Comparison of ENCODE assay signal across 10 cellular contexts in genomic region chr10:86349474-86349873, GRCh38. TPM values are rescaled to one million over a fixed set of nuclear protein-coding genes. Genes with fewer than 3 reads are reported as not detected.
DNase-seq lines count a peak whose midpoint lies in the region; ATAC-seq and TF ChIP-seq lines count a peak whose summit lies in the region.
"Had no signal": no experiment of that assay in that cellular context is flagged by ENCODE, and none has a peak within 500 bp of the region (broad histone marks: within the 10 kb centered on the region; RNA-seq: fewer than 3 reads in every experiment).

No MANE protein-coding gene starts in this region.

- ATAC-seq in HG02840 (IDR thresholded peaks at IDR 0.05; ENCODE audit: low FRiP score, unreplicated experiment) = no peak
- no peak for ATAC-seq in naive thymus-derived CD8-positive, alpha-beta T cell

- BruUV-seq in PC-9 (replicated peaks; lab: Mats Ljungman, UMichigan) = no TSS peak

- no peak overlapping the region for H3K4me3 Mint-ChIP-seq in neural progenitor cell
- no peak overlapping the region for H3K4me3 Mint-ChIP-seq in naive thymus-derived CD8-positive, alpha-beta T cell

- TF ChIP-seq CTCF in GM13976 (IDR thresholded peaks at IDR 0.05; ENCODE audit: borderline replicate concordance, control extremely low read depth, extremely low read depth, insufficient read depth, missing control alignments) (no peak), neural progenitor cell (IDR thresholded peaks at IDR 0.05) (peak; percentile 78), PC-9 (conservative IDR thresholded peaks at IDR 0.05) (no peak)

- no peaks in the 10 kb centered on the region for H3K9me3 ChIP-seq in neural progenitor cell (ENCODE audit: low read depth)
- H3K9me3 ChIP-seq in effector memory CD4-positive, alpha-beta T cell (ENCODE audit: control insufficient read depth, low read length) = no peaks in the 10 kb centered on the region
- no peaks in the 10 kb centered on the region for H3K9me3 ChIP-seq in PC-9 (ENCODE audit: insufficient read depth, low read depth)

- intact Hi-C loops in PC-9 (cut with micrococcal nuclease; ENCODE audit: unreplicated experiment) = loop anchor here (10.0 kb wide), 1 partner anchor 95 kb away; no protein-coding TSS in a partner anchor

- H3K9ac ChIP-seq in neural progenitor cell = no peak overlapping the region

- H3K27ac ChIP-seq in neural progenitor cell (no peak overlapping the region), PC-9 (no peak overlapping the region)
- H3K27ac ChIP-seq in effector memory CD4-positive, alpha-beta T cell (ENCODE audit: insufficient read depth, low read length, poor library complexity, severe bottlenecking) = no peak overlapping the region

- DNase-seq in GM13976 (ENCODE audit: low spot score) (peak; percentile 56), astrocyte of the hippocampus (ENCODE audit: low read depth, low spot score) (peak; percentile 11), neural progenitor cell (ENCODE audit: low spot score) (peak; percentile 79), PC-9 (no peak)
- DNase-seq in effector memory CD4-positive, alpha-beta T cell = no peak
- DNase-seq in naive thymus-derived CD8-positive, alpha-beta T cell = no peak
- DNase-seq: cortex of kidney had no signal

- H3K4me3 ChIP-seq in neural progenitor cell (no peak overlapping the region), PC-9 (no peak overlapping the region)
- no peak overlapping the region for H3K4me3 ChIP-seq in effector memory CD4-positive, alpha-beta T cell (ENCODE audit: insufficient read depth, low read depth, low read length, poor library complexity, severe bottlenecking)

- H4K20me1 ChIP-seq in neural progenitor cell (ENCODE audit: low read depth) (peaks cover 9% of the 10 kb centered on the region), PC-9 (ENCODE audit: insufficient read depth) (no peaks in the 10 kb centered on the region)

- H3K4me1 ChIP-seq in neural progenitor cell (peaks cover 19% of the 10 kb centered on the region), PC-9 (replicated peaks; ENCODE audit: insufficient read depth) (peaks cover 12% of the 10 kb centered on the region; the same call in 1 of the 2 replicates)
- H3K4me1 ChIP-seq in effector memory CD4-positive, alpha-beta T cell (ENCODE audit: control insufficient read depth, insufficient read depth, low read length, poor library complexity, severe bottlenecking) = no peaks in the 10 kb centered on the region

- H2AFZ ChIP-seq in neural progenitor cell (replicated peaks) (no peak overlapping the region), PC-9 (no peak overlapping the region)

- no peaks in the 10 kb centered on the region for H3K79me2 ChIP-seq in neural progenitor cell (ENCODE audit: low read depth)
- no peaks in the 10 kb centered on the region for H3K79me2 ChIP-seq in PC-9 (ENCODE audit: low read depth)

- CTCF ChIA-PET in PC-9 (lab: Charles Lee) = no interaction called here

- in situ Hi-C loops in GM13976 (cut with MboI; ENCODE audit: low sequenced_read_pairs, unreplicated experiment) = no loop called here

- H3K9me2 ChIP-seq in PC-9 (ENCODE audit: insufficient read depth) = no peaks in the 10 kb centered on the region

- H3F3A ChIP-seq in neural progenitor cell (ENCODE audit: low read depth) = peaks cover 4% of the 10 kb centered on the region
- no peaks in the 10 kb centered on the region for H3F3A ChIP-seq in PC-9 (ENCODE audit: insufficient read depth, low read depth)

- H3K27me3 ChIP-seq in neural progenitor cell (no peaks in the 10 kb centered on the region), PC-9 (ENCODE audit: insufficient read depth, low read depth) (no peaks in the 10 kb centered on the region; the same call in none of the 2 replicates)
- no peaks in the 10 kb centered on the region for H3K27me3 ChIP-seq in effector memory CD4-positive, alpha-beta T cell (replicated peaks; ENCODE audit: control insufficient read depth, insufficient read depth, low read length, poor library complexity, severe bottlenecking)

- no peaks in the 10 kb centered on the region for H3K36me3 Mint-ChIP-seq in neural progenitor cell
- H3K36me3 Mint-ChIP-seq in naive thymus-derived CD8-positive, alpha-beta T cell = no peaks in the 10 kb centered on the region

- TF ChIP-seq EP300 in Ishikawa (IDR thresholded peaks at IDR 0.05; ENCODE audit: borderline replicate concordance) = no peak

- peaks cover 2% of the 10 kb centered on the region for H3K27me3 Mint-ChIP-seq in neural progenitor cell (ENCODE audit: insufficient read depth, low read depth)
- peaks cover 0 to 18% (median 2%) of the 10 kb centered on the region in 5 donors for H3K27me3 Mint-ChIP-seq in naive thymus-derived CD8-positive, alpha-beta T cell

- peak; percentile 55 for TF ChIP-seq RAD21 in Ishikawa (IDR thresholded peaks at IDR 0.05; ENCODE audit: low read depth)

- peaks cover 24% of the 10 kb centered on the region for H3K4me1 Mint-ChIP-seq in neural progenitor cell
- H3K4me1 Mint-ChIP-seq in naive thymus-derived CD8-positive, alpha-beta T cell = peaks cover 0 to 2% (median under 1%) of the 10 kb centered on the region in 4 donors

- H3K4me2 ChIP-seq in neural progenitor cell = no peak overlapping the region
- H3K4me2 ChIP-seq in PC-9 = no peak overlapping the region

- H3K9me3 Mint-ChIP-seq in neural progenitor cell = no peaks in the 10 kb centered on the region
- peaks cover 0 to 12% (median 0%) of the 10 kb centered on the region in 9 donors for H3K9me3 Mint-ChIP-seq in naive thymus-derived CD8-positive, alpha-beta T cell

- H3K36me3 ChIP-seq in neural progenitor cell (no peaks in the 10 kb centered on the region), PC-9 (ENCODE audit: low read depth) (no peaks in the 10 kb centered on the region)
- H3K36me3 ChIP-seq in effector memory CD4-positive, alpha-beta T cell (ENCODE audit: control insufficient read depth, insufficient read depth, low read length) = no peaks in the 10 kb centered on the region

- POLR2A ChIA-PET in naive thymus-derived CD8-positive, alpha-beta T cell (lab: Charles Lee) = no interaction called here
- POLR2A ChIA-PET in PC-9 (lab: Charles Lee; ENCODE audit: unreplicated experiment) = no interaction called here

- H3K27ac Mint-ChIP-seq in neural progenitor cell = no peak overlapping the region
- peak overlapping the region in 1 of 10 donors; percentile 6 for H3K27ac Mint-ChIP-seq in naive thymus-derived CD8-positive, alpha-beta T cell

TF ChIP-seq in Ishikawa, 13 proteins besides CTCF, POLR2A, EP300 and RAD21:
- TF ChIP-seq FOXM1 (IDR thresholded peaks at IDR 0.05; ENCODE audit: borderline replicate concordance, low read depth) (no peak), REST (IDR thresholded peaks at IDR 0.05; ENCODE audit: low read depth) (no peak), EGR1 (IDR thresholded peaks at IDR 0.05) (no peak), CEBPB (IDR thresholded peaks at IDR 0.05) (no peak), ZBTB7A (IDR thresholded peaks at IDR 0.05; ENCODE audit: low read depth) (no peak), YY1 (IDR thresholded peaks at IDR 0.05; ENCODE audit: low read depth) (no peak), TEAD4 (IDR thresholded peaks at IDR 0.05) (no peak), TCF12 (IDR thresholded peaks at IDR 0.05; ENCODE audit: low read depth) (no peak), CREB1 (IDR thresholded peaks at IDR 0.05; ENCODE audit: low read depth) (no peak), USF1 (IDR thresholded peaks at IDR 0.05) (no peak), MAX (IDR thresholded peaks at IDR 0.05) (no peak), TAF1 (IDR thresholded peaks at IDR 0.05; ENCODE audit: low read depth) (no peak), NFIC (IDR thresholded peaks at IDR 0.05) (no peak)
TF ChIP-seq in Ishikawa: peak in this region for 0.

RNA-seq across cellular contexts. Expression of gene GRID1, which starts 17.1 kb away (rescaled TPM):
- total RNA-seq in neural progenitor cell (ENCODE audit: low replicate concordance) (0.31 TPM in 1 of 2 replicates, not detected in the other), PC-9 (2021) (not detected in 2 replicates)
- total RNA-seq in naive thymus-derived CD8-positive, alpha-beta T cell = not detected
- not detected for polyA plus RNA-seq in naive thymus-derived CD8-positive, alpha-beta T cell
- total RNA-seq: M059J had no signal

Comparison
In these comparisons a context has a peak if more than half of its experiments do, and no peak if none do; other contexts are left out.
1. DNase-seq: peak in GM13976 (single experiment), astrocyte of the hippocampus (single experiment) and neural progenitor cell (single experiment); none in effector memory CD4-positive, alpha-beta T cell (0 of 3), naive thymus-derived CD8-positive, alpha-beta T cell (0 of 10) and PC-9 (0 of 2).